10 cellular contexts compared by ENCODE assay signal in genomic region chr16:29663829-29664132, GRCh38. TPM values are rescaled to one million over a fixed set of nuclear protein-coding genes. Genes with fewer than 3 reads are reported as not detected.
A peak's percentile ranks its signal among the peaks of the same experiment; 100 is the strongest.
DNase-seq lines count a peak whose midpoint lies in the region; TF ChIP-seq lines count a peak whose summit lies in the region.
"Had no signal": no experiment of that assay in that cellular context is flagged by ENCODE, and none has a peak within 500 bp of the region (broad histone marks: within the 10 kb centered on the region; RNA-seq: fewer than 3 reads in every experiment).

No MANE protein-coding gene starts in this region.

- no peaks in the 10 kb centered on the region for H3K27me3 ChIP-seq in suprapubic skin

- H3K27ac ChIP-seq in suprapubic skin = no peak overlapping the region

- peak; percentile 13 for DNase-seq in activated naive CD4-positive, alpha-beta T cell treated with Interleukin-2 at 50 U/mL for 16 hours
- no peak for DNase-seq in activated naive CD4-positive, alpha-beta T cell treated with anti-CD3 and anti-CD28 coated beads, Interleukin-2, amount 50 U/mL, for 16 hours
- peak; percentile 61 for DNase-seq in activated CD4-positive, alpha-beta memory T cell treated with anti-CD3 and anti-CD28 coated beads for 36 hours
- no peak for DNase-seq in glutamatergic neuron
- DNase-seq in suprapubic skin (ENCODE audit: low spot score in 2 of 2) = no peak
- no peak for DNase-seq in foreskin fibroblast
- no peak for DNase-seq in dedifferentiated amniotic fluid mesenchymal stem cell (ENCODE audit: extremely low spot score)
- no peak for DNase-seq in RKO (ENCODE audit: low spot score)
- DNase-seq: NCI-H1694, trophoblast cell had no signal

- H3K4me1 ChIP-seq in suprapubic skin = peaks cover 11% of the 10 kb centered on the region

- peak overlapping the region; percentile 29 for H3K4me3 ChIP-seq in suprapubic skin
- no peak overlapping the region for H3K4me3 ChIP-seq in foreskin fibroblast (ENCODE audit: low read depth in 1 of 2, low read length in 2 of 2)

- no peaks in the 10 kb centered on the region for H3K27me3 Mint-ChIP-seq in activated CD4-positive, alpha-beta memory T cell treated with anti-CD3 and anti-CD28 coated beads for 36 hours
- H3K27me3 Mint-ChIP-seq in glutamatergic neuron (ENCODE audit: unreplicated experiment) = peaks cover 5% of the 10 kb centered on the region

- no peaks in the 10 kb centered on the region for H3K9me3 Mint-ChIP-seq in activated CD4-positive, alpha-beta memory T cell treated with anti-CD3 and anti-CD28 coated beads for 36 hours
- H3K9me3 Mint-ChIP-seq in glutamatergic neuron (ENCODE audit: unreplicated experiment) = peaks cover 1% of the 10 kb centered on the region

- H3K27ac Mint-ChIP-seq in activated CD4-positive, alpha-beta memory T cell treated with anti-CD3 and anti-CD28 coated beads for 36 hours = peak overlapping the region; percentile 100
- H3K27ac Mint-ChIP-seq in glutamatergic neuron (ENCODE audit: unreplicated experiment) = no peak overlapping the region

- no peak for TF ChIP-seq EP300 in suprapubic skin (IDR thresholded peaks at IDR 0.05)

- 77% methylated on average over 3 of the region's 3 CpGs for WGBS in suprapubic skin

- H3K36me3 ChIP-seq in suprapubic skin = no peaks in the 10 kb centered on the region

- peaks cover 56% of the 10 kb centered on the region for H3K4me1 Mint-ChIP-seq in activated CD4-positive, alpha-beta memory T cell treated with anti-CD3 and anti-CD28 coated beads for 36 hours (ENCODE audit: low read depth)
- H3K4me1 Mint-ChIP-seq in glutamatergic neuron (ENCODE audit: low read depth, unreplicated experiment) = peaks cover 19% of the 10 kb centered on the region

- no peaks in the 10 kb centered on the region for H3K9me3 ChIP-seq in suprapubic skin

- H3K4me3 Mint-ChIP-seq in activated CD4-positive, alpha-beta memory T cell treated with anti-CD3 and anti-CD28 coated beads for 36 hours = peak overlapping the region; percentile 97
- peak overlapping the region; percentile 20 for H3K4me3 Mint-ChIP-seq in glutamatergic neuron (ENCODE audit: unreplicated experiment)

- POLR2A ChIA-PET in activated CD4-positive, alpha-beta memory T cell treated with anti-CD3 and anti-CD28 coated beads for 36 hours (lab: Charles Lee) = interaction anchor here (1.0 to 1.3 kb wide), 2 partner anchors 16 to 51 kb away, joined by 4 to 10 read pairs; partner anchors contain the start of gene QPRT

- TF ChIP-seq POLR2A in suprapubic skin (IDR thresholded peaks at IDR 0.05) = no peak

- CTCF ChIA-PET in activated CD4-positive, alpha-beta memory T cell treated with anti-CD3 and anti-CD28 coated beads for 36 hours (lab: Charles Lee) = interaction anchor here (0.6 to 1.0 kb wide), 2 partner anchors 18 to 391 kb away, joined by 3 to 4 read pairs; no protein-coding TSS in a partner anchor

- peaks cover 37% of the 10 kb centered on the region for H3K36me3 Mint-ChIP-seq in activated CD4-positive, alpha-beta memory T cell treated with anti-CD3 and anti-CD28 coated beads for 36 hours
- H3K36me3 Mint-ChIP-seq in glutamatergic neuron (ENCODE audit: unreplicated experiment) = no peaks in the 10 kb centered on the region

- TF ChIP-seq CTCF in glutamatergic neuron (IDR thresholded peaks at IDR 0.05; ENCODE audit: partially characterized antibody, unreplicated experiment) (no peak), suprapubic skin (IDR thresholded peaks at IDR 0.05) (no peak), foreskin fibroblast (IDR thresholded peaks at IDR 0.05; ENCODE audit: low read depth, low read length) (no peak)

- intact Hi-C loops in activated CD4-positive, alpha-beta memory T cell treated with anti-CD3 and anti-CD28 coated beads for 36 hours (cut with micrococcal nuclease) = loop anchor here (2.0 to 5.0 kb wide), 2 partner anchors 19 to 61 kb away; no protein-coding TSS in a partner anchor

RNA-seq across cellular contexts. Expression of gene SPN, which starts 0.7 kb away (rescaled TPM):
- 100 to 1,000 TPM; 109 to 114 TPM for total RNA-seq in activated CD4-positive, alpha-beta memory T cell treated with anti-CD3 and anti-CD28 coated beads for 36 hours
- total RNA-seq in glutamatergic neuron (ENCODE audit: unreplicated experiment) (0.27 TPM), suprapubic skin (1 to 10 TPM; 2.2 to 6.3 (median 4.7) TPM)

RNA-seq across cellular contexts. Expression of gene QPRT, which starts 15.2 kb away (rescaled TPM):
- total RNA-seq in activated CD4-positive, alpha-beta memory T cell treated with anti-CD3 and anti-CD28 coated beads for 36 hours = 1 to 10 TPM; 8.7 to 9.7 TPM
- total RNA-seq in glutamatergic neuron (ENCODE audit: unreplicated experiment) (34.7 TPM), suprapubic skin (1 to 10 TPM; 2.2 to 5.5 (median 3.5) TPM)

Comparison
In these comparisons a context has a peak if more than half of its experiments do, and no peak if none do; other contexts are left out.
1. DNase-seq: peak in activated naive CD4-positive, alpha-beta T cell treated with Interleukin-2 at 50 U/mL for 16 hours (single experiment) and activated CD4-positive, alpha-beta memory T cell treated with anti-CD3 and anti-CD28 coated beads for 36 hours (single experiment); none in activated naive CD4-positive, alpha-beta T cell treated with anti-CD3 and anti-CD28 coated beads, Interleukin-2, amount 50 U/mL, for 16 hours (single experiment), glutamatergic neuron (single experiment), suprapubic skin (0 of 2), foreskin fibroblast (0 of 2), dedifferentiated amniotic fluid mesenchymal stem cell (single experiment) and RKO (single experiment).
2. RNA of gene SPN, which starts 0.7 kb away (total RNA-seq): 109 to 114 TPM in activated CD4-positive, alpha-beta memory T cell treated with anti-CD3 and anti-CD28 coated beads for 36 hours; 2.2 to 6.3 TPM in suprapubic skin and 0.27 TPM in glutamatergic neuron (single experiment); every median in the first group is over 10 times any median in the second.